Comparison of ENCODE assay signal across 22 cellular contexts in the genomic region with DNA sequence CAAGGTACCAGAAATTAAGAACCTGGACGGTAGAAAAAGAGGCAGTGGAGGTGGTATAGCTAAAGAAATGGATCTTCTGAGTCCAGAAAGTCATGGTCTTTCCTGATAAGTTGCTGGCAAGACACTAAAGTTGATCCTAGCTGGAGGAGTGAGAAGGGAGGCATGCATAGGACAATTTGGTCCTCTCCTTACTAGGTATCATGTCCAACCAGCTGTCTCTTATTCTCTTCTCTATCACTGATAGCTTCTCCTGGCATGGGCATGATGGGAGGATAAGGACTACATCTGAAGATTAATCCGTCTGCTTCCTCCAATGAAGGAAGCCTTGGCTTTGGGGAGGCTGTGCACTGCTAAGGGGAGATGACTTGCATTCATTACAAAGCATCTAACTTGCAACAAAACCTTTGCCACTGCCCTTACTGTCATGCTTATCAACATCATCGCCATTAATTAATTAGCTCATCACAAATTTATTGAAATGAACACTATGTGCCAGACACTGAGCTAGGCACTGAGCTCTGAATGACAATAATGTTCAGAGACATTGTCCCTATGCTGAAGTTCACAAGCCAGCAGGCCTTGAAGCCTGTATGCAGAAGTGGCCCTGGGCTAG.
"Had no signal": no experiment of that assay in that cellular context is flagged by ENCODE, and none has a peak within 500 bp of the region (broad histone marks: within the 10 kb centered on the region; RNA-seq: fewer than 3 reads in every experiment).

No MANE protein-coding gene starts in this region.

- H3K9me3 ChIP-seq: lower lobe of right lung, neutrophil, right lobe of liver, suprapubic skin, transverse colon, upper lobe of right lung, uterus had no signal

- DNase-seq: cortex of kidney; effector memory CD8-positive, alpha-beta T cell; hypothalamus; left ventricle myocardium superior; lower lobe of right lung; right lobe of liver; stimulated activated CD4-positive, alpha-beta T cell treated with anti-CD3 and anti-CD28 coated beads, Interleukin-12 subunit alpha, Interleukin-12 subunit beta, amount 100 ng/mL, for 4 hours; stimulated activated CD4-positive, alpha-beta T cell treated with anti-CD3 and anti-CD28 coated beads, Interleukin-1b, Interleukin-23, amount 100 ng/mL, for 48 hours; stimulated activated CD4-positive, alpha-beta T cell treated with anti-CD3 and anti-CD28 coated beads, Interleukin-4, amount 100 ng/mL, for 1 hour; stimulated activated CD8-positive, alpha-beta memory T cell treated with anti-CD3 and anti-CD28 coated beads, Interleukin-4, amount 100 ng/mL, for 48 hours; stimulated activated naive CD4-positive, alpha-beta T cell; stimulated activated naive CD8-positive, alpha-beta T cell treated with anti-CD3 and anti-CD28 coated beads, Interleukin-15, amount 100 ng/mL, for 72 hours; transverse colon; upper lobe of right lung; uterus had no signal

- H3K36me3 Mint-ChIP-seq: natural killer cell treated with Interleukin-12 subunit alpha and Interleukin-12 subunit beta and Interleukin-15 and Interleukin-18, amount 100 ng/mL, for 72 hours had no signal

- H3K4me3 ChIP-seq: lower lobe of right lung, right lobe of liver, smooth muscle cell, suprapubic skin, transverse colon, upper lobe of right lung, uterus had no signal

- H3K27me3 Mint-ChIP-seq: effector memory CD8-positive, alpha-beta T cell; natural killer cell treated with Interleukin-12 subunit alpha and Interleukin-12 subunit beta and Interleukin-15 and Interleukin-18, amount 100 ng/mL, for 72 hours had no signal

- H3K9ac ChIP-seq: parathyroid adenoma had no signal

- H3K4me3 Mint-ChIP-seq: effector memory CD8-positive, alpha-beta T cell; natural killer cell treated with Interleukin-12 subunit alpha and Interleukin-12 subunit beta and Interleukin-15 and Interleukin-18, amount 100 ng/mL, for 72 hours; neural crest cell; stimulated activated naive CD8-positive, alpha-beta T cell treated with anti-CD3 and anti-CD28 coated beads, Interleukin-15, amount 100 ng/mL, for 72 hours had no signal

- H3K27me3 ChIP-seq: neutrophil, right lobe of liver, suprapubic skin, upper lobe of right lung, uterus had no signal

- H3K9me3 Mint-ChIP-seq: effector memory CD8-positive, alpha-beta T cell; natural killer cell treated with Interleukin-12 subunit alpha and Interleukin-12 subunit beta and Interleukin-15 and Interleukin-18, amount 100 ng/mL, for 72 hours; stimulated activated naive CD8-positive, alpha-beta T cell treated with anti-CD3 and anti-CD28 coated beads, Interleukin-15, amount 100 ng/mL, for 72 hours had no signal

- H3K27ac ChIP-seq: lower lobe of right lung, neutrophil, parathyroid adenoma, right lobe of liver, suprapubic skin, transverse colon, upper lobe of right lung, uterus had no signal

- H2AFZ ChIP-seq: parathyroid adenoma had no signal

- H3K36me3 ChIP-seq: lower lobe of right lung, neutrophil, right lobe of liver, suprapubic skin, transverse colon, upper lobe of right lung, uterus had no signal

- H3K4me1 ChIP-seq: parathyroid adenoma had no signal

- H3K79me2 ChIP-seq: parathyroid adenoma had no signal

- H3K4me2 ChIP-seq: smooth muscle cell had no signal

- H3K27ac Mint-ChIP-seq: effector memory CD8-positive, alpha-beta T cell; natural killer cell treated with Interleukin-12 subunit alpha and Interleukin-12 subunit beta and Interleukin-15 and Interleukin-18, amount 100 ng/mL, for 72 hours; progenitor cell of endocrine pancreas had no signal
